8 cellular contexts compared by ENCODE assay signal in the genomic region with DNA sequence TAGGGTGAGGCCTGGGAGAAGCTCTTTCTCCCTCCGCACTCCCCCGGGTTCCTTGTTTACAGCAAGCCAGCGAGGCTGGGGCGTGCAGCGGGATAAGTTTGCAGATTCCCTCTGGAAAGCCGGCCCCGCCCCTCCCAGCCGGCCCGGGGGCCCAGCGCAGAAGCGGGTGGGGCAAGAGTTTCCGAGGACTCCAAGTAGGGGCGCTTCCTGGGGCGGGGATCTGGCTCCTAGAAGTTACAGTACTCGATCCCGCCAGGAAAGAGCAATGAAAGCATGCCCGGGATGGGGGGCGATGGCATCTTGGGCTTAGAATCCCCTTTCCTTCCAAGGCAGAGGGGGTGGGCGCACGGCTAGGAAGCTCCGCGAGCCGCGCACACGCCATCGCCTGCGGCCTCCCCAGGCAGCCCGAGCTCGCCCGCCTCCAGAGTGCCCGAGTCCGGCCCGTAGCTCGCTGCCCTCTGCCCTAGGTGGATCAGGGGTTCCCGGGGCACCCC. TPM values are rescaled to one million over a fixed set of nuclear protein-coding genes. Genes with fewer than 3 reads are reported as not detected.
A peak's percentile ranks its signal among the peaks of the same experiment; 100 is the strongest.
DNase-seq lines count a peak whose midpoint lies in the region; ATAC-seq and TF ChIP-seq lines count a peak whose summit lies in the region.

No MANE protein-coding gene starts in this region.

- H3K36me3 Mint-ChIP-seq in chondrocyte (ENCODE audit: low read depth): peaks cover 2% of the 10 kb centered on the region
- H3K36me3 Mint-ChIP-seq in stimulated activated naive CD8-positive, alpha-beta T cell treated with anti-CD3 and anti-CD28 coated beads, Interleukin-15, Interleukin-2, amounts not matched to agents 100 ng/mL and 50 ng/mL, for 24 hours (ENCODE audit: low read depth): no peaks in the 10 kb centered on the region

- H3K27ac ChIP-seq in C4-2B: peak overlapping the region; percentile 91

- peaks cover 24% of the 10 kb centered on the region for H3K4me1 Mint-ChIP-seq in chondrocyte (ENCODE audit: low read depth)
- H3K4me1 Mint-ChIP-seq in stimulated activated naive CD8-positive, alpha-beta T cell treated with anti-CD3 and anti-CD28 coated beads, Interleukin-15, Interleukin-2, amounts not matched to agents 100 ng/mL and 50 ng/mL, for 24 hours (ENCODE audit: low read depth): peaks cover 9% of the 10 kb centered on the region

- peak; percentile 15 for ATAC-seq in GM21576 (IDR thresholded peaks at IDR 0.05; ENCODE audit: unreplicated experiment)

- TF ChIP-seq CTCF in C4-2B (conservative IDR thresholded peaks at IDR 0.05): no peak
- TF ChIP-seq CTCF in chondrocyte (IDR thresholded peaks at IDR 0.05): peak; percentile 7

- DNase-seq in NCI-H2227 treated with DMSO at 0.1 percent for 48 hours (lab: John Stamatoyannopoulos, UW) (peak; percentile 9), chondrocyte (ENCODE audit: low spot score) (no peak), kidney tubule cell (ENCODE audit: low spot score) (peak; percentile 44), KG1 (lab: John Stamatoyannopoulos, UW) (no peak)
- DNase-seq in activated CD8-positive, alpha-beta memory T cell treated with anti-CD3 and anti-CD28 coated beads, Interleukin-2, amount 50 U/mL, for 48 hours: no peak

- peak overlapping the region; percentile 82 for H3K4me3 Mint-ChIP-seq in chondrocyte (ENCODE audit: unreplicated experiment)
- H3K4me3 Mint-ChIP-seq in stimulated activated naive CD8-positive, alpha-beta T cell treated with anti-CD3 and anti-CD28 coated beads, Interleukin-15, Interleukin-2, amounts not matched to agents 100 ng/mL and 50 ng/mL, for 24 hours: peak overlapping the region; percentile 69

- H3K27ac Mint-ChIP-seq in chondrocyte (ENCODE audit: unreplicated experiment): peak overlapping the region; percentile 83
- H3K27ac Mint-ChIP-seq in stimulated activated naive CD8-positive, alpha-beta T cell treated with anti-CD3 and anti-CD28 coated beads, Interleukin-15, Interleukin-2, amounts not matched to agents 100 ng/mL and 50 ng/mL, for 24 hours: no peak overlapping the region

- H3K27me3 Mint-ChIP-seq in chondrocyte (ENCODE audit: low read depth): no peaks in the 10 kb centered on the region
- peaks cover 4% of the 10 kb centered on the region for H3K27me3 Mint-ChIP-seq in stimulated activated naive CD8-positive, alpha-beta T cell treated with anti-CD3 and anti-CD28 coated beads, Interleukin-15, Interleukin-2, amounts not matched to agents 100 ng/mL and 50 ng/mL, for 24 hours

- no peaks in the 10 kb centered on the region for H3K9me3 Mint-ChIP-seq in chondrocyte (ENCODE audit: low read depth)
- no peaks in the 10 kb centered on the region for H3K9me3 Mint-ChIP-seq in stimulated activated naive CD8-positive, alpha-beta T cell treated with anti-CD3 and anti-CD28 coated beads, Interleukin-15, Interleukin-2, amounts not matched to agents 100 ng/mL and 50 ng/mL, for 24 hours

RNA-seq across cellular contexts. Expression of a gene that starts 0.4 kb away (rescaled TPM):
- total RNA-seq in chondrocyte: 17.8 to 25.3 TPM (median 24.9 TPM) in 3 replicates

RNA-seq across cellular contexts. Expression of a gene that starts 0.7 kb away (rescaled TPM):
- total RNA-seq in chondrocyte: 51.0 to 71.4 TPM (median 68.9 TPM) in 3 replicates

RNA-seq across cellular contexts. Expression of a gene that starts 32.7 kb away (rescaled TPM):
- 26.7 to 33.0 TPM (median 28.9 TPM) in 3 replicates for total RNA-seq in chondrocyte

Comparison
In these comparisons a context has a peak if more than half of its experiments do, and no peak if none do; other contexts are left out.
1. DNase-seq: peak in NCI-H2227 treated with DMSO at 0.1 percent for 48 hours (single experiment) and kidney tubule cell (single experiment); none in chondrocyte (single experiment), activated CD8-positive, alpha-beta memory T cell treated with anti-CD3 and anti-CD28 coated beads, Interleukin-2, amount 50 U/mL, for 48 hours (single experiment) and KG1 (single experiment).